9 cellular contexts compared by ENCODE assay signal in the genomic region with DNA sequence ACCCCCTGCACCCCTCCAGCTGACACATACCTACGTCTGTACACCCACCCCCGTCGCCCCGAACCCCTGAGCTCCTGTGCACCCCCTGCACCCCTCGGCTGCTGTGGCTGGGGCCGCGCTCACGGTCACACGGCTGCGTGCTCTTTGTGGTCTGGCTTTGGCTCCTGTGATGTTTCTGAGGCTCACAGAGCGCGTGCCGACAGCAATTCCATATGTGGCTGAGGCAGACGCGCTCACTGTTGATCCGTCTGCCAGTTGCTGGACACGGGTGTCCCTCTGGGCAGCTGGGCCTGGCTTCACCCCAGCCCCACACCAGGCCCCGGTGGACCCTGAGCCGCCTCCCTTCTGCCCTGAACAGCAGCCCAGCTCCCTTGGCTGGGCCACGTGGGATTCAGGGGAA. TPM values are rescaled to one million over a fixed set of nuclear protein-coding genes. Genes with fewer than 3 reads are reported as not detected.
"Had no signal": no experiment of that assay in that cellular context is flagged by ENCODE, and none has a peak within 500 bp of the region (broad histone marks: within the 10 kb centered on the region; RNA-seq: fewer than 3 reads in every experiment).

No MANE protein-coding gene starts in this region.

- H3K27ac ChIP-seq: GM23248 had no signal

- H3K9me3 Mint-ChIP-seq: HFFc6 had no signal

- H3K4me3 ChIP-seq: GM23248, HAP-1, K562 had no signal

- H2AFZ ChIP-seq: GM23248 had no signal

- ATAC-seq: HCT116, K562 had no signal

- DNase-seq: GM23248, GOT3, H7, HFFc6, IMR-90, KG1 had no signal

- H3K4me3 Mint-ChIP-seq: HFFc6 had no signal

- H3K9ac ChIP-seq: GM23248 had no signal

- H3K27ac Mint-ChIP-seq: HFFc6 had no signal

- H3K4me1 ChIP-seq: HAP-1 had no signal

- H3K9me3 ChIP-seq: HAP-1 had no signal

RNA-seq across cellular contexts. Expression of a gene that starts 46.5 kb away (rescaled TPM):
- polyA plus RNA-seq: GM23248, K562 had no signal

RNA-seq across cellular contexts. Expression of a gene that starts 54.7 kb away (rescaled TPM):
- polyA plus RNA-seq: GM23248, IMR-90, K562 had no signal
